Comparison of ENCODE assay signal across 8 cellular contexts in the genomic region with DNA sequence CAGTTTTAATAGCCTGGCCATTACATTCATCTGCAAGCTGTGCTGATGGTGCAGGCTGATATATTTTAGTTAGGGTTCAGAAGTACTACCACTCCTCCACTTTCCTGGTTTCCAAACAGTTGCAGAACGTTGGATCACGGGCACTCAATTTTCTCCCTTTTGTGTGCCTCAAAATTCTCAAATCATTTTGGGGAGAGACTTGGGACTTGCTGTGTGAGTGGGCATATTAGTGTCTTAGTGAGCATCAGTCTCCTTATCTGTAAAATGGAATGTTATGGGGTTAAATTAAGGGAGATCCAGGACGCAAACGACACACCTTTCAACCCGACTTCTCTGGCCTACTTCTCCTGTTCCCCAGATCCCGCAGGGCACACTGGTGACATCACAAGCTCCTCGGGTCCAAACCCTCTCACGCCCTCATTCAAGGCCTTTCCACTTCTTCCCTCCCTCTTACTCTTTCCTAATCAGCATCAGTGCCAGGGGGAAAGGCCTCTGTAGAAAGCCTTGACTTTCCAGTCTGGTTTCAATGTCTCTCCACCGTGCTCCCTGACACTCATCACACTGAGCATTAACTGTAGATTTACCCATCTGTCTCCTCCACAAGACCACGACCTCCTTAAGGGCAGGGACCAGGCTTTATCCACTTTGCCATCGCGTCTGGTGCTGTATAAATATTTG. TPM values are rescaled to one million over a fixed set of nuclear protein-coding genes. Genes with fewer than 3 reads are reported as not detected.
DNase-seq lines count a peak whose midpoint lies in the region; ATAC-seq and TF ChIP-seq lines count a peak whose summit lies in the region.

No MANE protein-coding gene starts in this region.

- H2BK15ac ChIP-seq in H9 (ENCODE audit: low read depth, low read length): no peak overlapping the region

- H3K23ac ChIP-seq in H9 (ENCODE audit: insufficient read length, low read depth, low read length): no peak overlapping the region

- H3K27me3 ChIP-seq in H9 (ENCODE audit: insufficient read depth, low read length) (peaks cover 11% of the 10 kb centered on the region; the same call in 1 of the 2 replicates), SJSA1 (replicated peaks) (no peaks in the 10 kb centered on the region), dorsolateral prefrontal cortex (no peaks in the 10 kb centered on the region), testis (no peaks in the 10 kb centered on the region)

- H3K4ac ChIP-seq in H9 (ENCODE audit: low read depth, low read length): no peak overlapping the region

- peak overlapping the region; percentile 5 for H4K91ac ChIP-seq in H9 (ENCODE audit: insufficient read length, low read depth, low read length)

- peak overlapping the region; percentile 86 for H3K18ac ChIP-seq in H9 (ENCODE audit: insufficient read length, low read depth, low read length)

- no CpG with 5 or more reads among the region's 12 CpGs for WGBS in H9 (ENCODE audit: extremely low coverage, insufficient read length, low lambda C conversion rate)
- 3 to 9% methylated on average over 12 of the region's 12 CpGs for WGBS in testis, 2 donors

- TF ChIP-seq POLR2A in testis (IDR thresholded peaks at IDR 0.05): peak; percentile 21

- no peak overlapping the region for H4K8ac ChIP-seq in H9 (replicated peaks; ENCODE audit: insufficient read length, low read depth, low read length)

- H3K4me3 Mint-ChIP-seq in H9 (peak overlapping the region; percentile 65 to 75), memory B cell (peak overlapping the region; percentile 86)

- H2BK20ac ChIP-seq in H9 (ENCODE audit: low read depth, low read length, poor library complexity, severe bottlenecking): no peak overlapping the region

- H3K4me3 ChIP-seq in SJSA1: peak overlapping the region; percentile 90
- H3K4me3 ChIP-seq in dorsolateral prefrontal cortex: peak overlapping the region; percentile 70 to 99 (median 91)
- peak overlapping the region; percentile 85 to 91 for H3K4me3 ChIP-seq in testis

- H3K9me3 ChIP-seq in H9 (ENCODE audit: control insufficient read depth, low read depth, low read length) (no peaks in the 10 kb centered on the region), SJSA1 (replicated peaks) (no peaks in the 10 kb centered on the region), testis (no peaks in the 10 kb centered on the region)

- H4K20me1 ChIP-seq in H9 (ENCODE audit: control insufficient read depth, insufficient read depth, insufficient read length): no peaks in the 10 kb centered on the region

- no peaks in the 10 kb centered on the region for H3K79me1 ChIP-seq in H9 (ENCODE audit: insufficient read depth, low read depth, low read length, poor library complexity, severe bottlenecking)

- peak; percentile 51 for DNase-seq in Ammon's horn (ENCODE audit: low spot score)
- no peak for DNase-seq in H9
- DNase-seq in SJSA1 (ENCODE audit: low read depth in 1 of 2, low spot score in 2 of 2): peak; percentile 57 to 71
- peak in 2 of 10 donors; percentile 32 to 49 for DNase-seq in dorsolateral prefrontal cortex
- peak in 1 of 2 donors; percentile 14 for DNase-seq in memory B cell (ENCODE audit: low spot score in 2 of 2)
- peak; percentile 75 for DNase-seq in testis
- no peak for DNase-seq in amniotic stem cell (lab: John Stamatoyannopoulos, UW)

- H4K5ac ChIP-seq in H9 (ENCODE audit: insufficient read length, low read depth, low read length): peak overlapping the region; percentile 14

- H3K36me3 Mint-ChIP-seq in H9 (ENCODE audit: insufficient read depth in 1 of 3, low read depth in 3 of 3) (peaks cover 0 to 15% (median 8%) of the 10 kb centered on the region in 3 experiments; a peak in 4 of 7 replicates), memory B cell (peaks cover 17% of the 10 kb centered on the region)

- no peak for ATAC-seq in memory B cell (ENCODE audit: low read depth)
- no peak for ATAC-seq in HG02870 (IDR thresholded peaks at IDR 0.05; ENCODE audit: unreplicated experiment)

- H3K36me3 ChIP-seq in SJSA1 (peaks cover 8% of the 10 kb centered on the region), testis (ENCODE audit: low read depth, missing control alignments) (no peaks in the 10 kb centered on the region)

- H3K23me2 ChIP-seq in H9 (ENCODE audit: insufficient read length, low read depth, low read length, poor library complexity, severe bottlenecking): peaks cover 14% of the 10 kb centered on the region

- no peak for TF ChIP-seq CTCF in H9 (conservative IDR thresholded peaks at IDR 0.05)
- TF ChIP-seq CTCF in dorsolateral prefrontal cortex (IDR thresholded peaks at IDR 0.05 in 54 of 56, conservative IDR thresholded peaks at IDR 0.05 in 2 of 56; ENCODE audit: low read depth in 1 of 56, partially characterized antibody in 56 of 56): no peak
- TF ChIP-seq CTCF in testis (IDR thresholded peaks at IDR 0.05): no peak

- H2AFZ ChIP-seq in H9 (ENCODE audit: low read length): peak overlapping the region; percentile 50

- no peak overlapping the region for H2BK120ac ChIP-seq in H9 (ENCODE audit: low read depth, low read length, poor library complexity, severe bottlenecking)

- intact Hi-C loops in dorsolateral prefrontal cortex (cut with DNase I) (loop anchor here (1.0 to 5.0 kb wide), 9 partner anchors 64 to 493 kb away; a partner anchor contains a TSS), testis (cut with DNase I; ENCODE audit: low total_unique reads) (no loop called here)

- no peak overlapping the region for H3T11ph ChIP-seq in H9 (ENCODE audit: low read length)

- H3K4me2 ChIP-seq in H9 (ENCODE audit: insufficient read depth, insufficient read length, low read length): peak overlapping the region; percentile 78

- H3K4me1 ChIP-seq in H9 (ENCODE audit: insufficient read depth, low read length) (peaks cover 5% of the 10 kb centered on the region; the same call in 1 of the 2 replicates), SJSA1 (replicated peaks) (peaks cover 34% of the 10 kb centered on the region), testis (peaks cover 10% of the 10 kb centered on the region)

- peaks cover 24 to 30% of the 10 kb centered on the region in 2 experiments for H3K4me1 Mint-ChIP-seq in H9
- peaks cover 21% of the 10 kb centered on the region for H3K4me1 Mint-ChIP-seq in memory B cell

- no peak overlapping the region for H2AK5ac ChIP-seq in H9 (ENCODE audit: insufficient read length, low read length)

- no peak overlapping the region for H2BK5ac ChIP-seq in H9 (ENCODE audit: insufficient read length, low read length)

- H3K27ac Mint-ChIP-seq in H9 (peak overlapping the region; percentile 8 to 72 (median 54); a peak in 4 of 7 replicates), memory B cell (peak overlapping the region; percentile 95)

- H3K9me3 Mint-ChIP-seq in H9: no peaks in the 10 kb centered on the region; a peak in 1 of 5 replicates
- H3K9me3 Mint-ChIP-seq in memory B cell: no peaks in the 10 kb centered on the region

- no peak overlapping the region for H2BK12ac ChIP-seq in H9 (ENCODE audit: insufficient read length, low read depth, low read length)

- no peak overlapping the region for H3K56ac ChIP-seq in H9 (ENCODE audit: insufficient read length, low read depth, low read length)

- peak overlapping the region; percentile 97; the same call in 1 of the 2 replicates for H3K14ac ChIP-seq in H9 (ENCODE audit: insufficient read depth, low read length)

- H3K27ac ChIP-seq in H9 (ENCODE audit: insufficient read length, low read depth, low read length) (no peak overlapping the region), SJSA1 (peak overlapping the region; percentile 91), dorsolateral prefrontal cortex (peak overlapping the region; percentile 96 to 100 (median 100)), testis (peak overlapping the region; percentile 99)

- 0 out of 2 replicates have a peak, but pooled peaks cover 3% of the 10 kb centered on the region for H3K79me2 ChIP-seq in H9 (ENCODE audit: insufficient read depth, low read length)

- peak overlapping the region; percentile 75 for H3K9ac ChIP-seq in H9 (ENCODE audit: extremely low read depth, insufficient read length, low read length)

- H3K27me3 Mint-ChIP-seq in H9 (ENCODE audit: low read depth) (peaks cover 24% of the 10 kb centered on the region), memory B cell (no peaks in the 10 kb centered on the region)

RNA-seq across cellular contexts. Expression of a gene that starts 1.2 kb away (rescaled TPM):
- total RNA-seq in H9 (2021): 13.0 and 13.2 TPM in 2 replicates
- 13.6 and 36.7 TPM in 2 replicates for total RNA-seq in SJSA1 (2014; rRNA removed; shearing (Covaris generic))
- 10 to 100 TPM; 10.2 to 39.8 (median 22.9) TPM for total RNA-seq in dorsolateral prefrontal cortex
- 10 to 100 TPM; 38.0 to 44.9 TPM for total RNA-seq in testis
- 96.2 TPM for polyA plus RNA-seq in testis (ENCODE audit: insufficient read depth, low read depth, low replicate concordance)

RNA-seq across cellular contexts. Expression of a gene that starts 1.4 kb away (rescaled TPM):
- total RNA-seq in H9 (2021) (46.5 and 48.6 TPM in 2 replicates), dorsolateral prefrontal cortex (100 to 1,000 TPM; 216 to 414 (median 302) TPM), testis (100 to 1,000 TPM; 154 to 181 TPM)
- total RNA-seq in SJSA1 (2014; rRNA removed; shearing (Covaris generic)): 184 and 259 TPM in 2 replicates
- 70.7 TPM for polyA plus RNA-seq in testis (ENCODE audit: insufficient read depth, low read depth, low replicate concordance)

Comparison
In these comparisons a context has a peak if more than half of its experiments do, and no peak if none do; other contexts are left out.
1. DNase-seq: peak in Ammon's horn (single experiment), SJSA1 (2 of 2) and testis (single experiment); none in H9 (single experiment) and amniotic stem cell (single experiment).
2. Peak in every context shown above with its lines, with median percentiles within 50 percentile points of each other: H3K4me3 ChIP-seq.